Comparison of ENCODE assay signal across 8 cellular contexts in genomic region chr12:121811434-121812319, GRCh38. TPM values are rescaled to one million over a fixed set of nuclear protein-coding genes. Genes with fewer than 3 reads are reported as not detected.
DNase-seq lines count a peak whose midpoint lies in the region; ATAC-seq and TF ChIP-seq lines count a peak whose summit lies in the region.

No MANE protein-coding gene starts in this region.

- no peaks in the 10 kb centered on the region for H3K27me3 Mint-ChIP-seq in activated T-cell treated with anti-CD3 and anti-CD28 coated beads, Interleukin-2, amount 50 U/mL, for 72 hours (ENCODE audit: low read depth)

- H3K27me3 ChIP-seq in NT2/D1 (ENCODE audit: insufficient read depth, insufficient read length) (no peaks in the 10 kb centered on the region), esophagus squamous epithelium (no peaks in the 10 kb centered on the region), mucosa of stomach (ENCODE audit: control insufficient read depth, insufficient read depth, low read length) (no peaks in the 10 kb centered on the region), tibial artery (no peaks in the 10 kb centered on the region)

- intact Hi-C loops in esophagus squamous epithelium (cut with DNase I) = loop anchor here (10.0 kb wide), 1 partner anchor 73 kb away; the partner anchor contains the start of gene PSMD9
- intact Hi-C loops in tibial artery (cut with DNase I; ENCODE audit: low total_unique reads) = loop anchor here (1.0 to 5.0 kb wide), 2 partner anchors 17 to 76 kb away; partner anchors contain the start of gene PSMD9

- TF ChIP-seq POLR2A in GM18526 (IDR thresholded peaks at IDR 0.05; ENCODE audit: extremely low read depth, insufficient read length) = peak; percentile 16
- no peak for TF ChIP-seq POLR2A in esophagus squamous epithelium (IDR thresholded peaks at IDR 0.05)

- peaks cover 3 to 12% of the 10 kb centered on the region in 2 donors for H3K36me3 Mint-ChIP-seq in activated T-cell treated with anti-CD3 and anti-CD28 coated beads, Interleukin-2, amount 50 U/mL, for 72 hours (ENCODE audit: insufficient read depth in 2 of 2)

- H3K9me3 ChIP-seq in NT2/D1 (ENCODE audit: insufficient read depth, low read length) = no peaks in the 10 kb centered on the region
- no peaks in the 10 kb centered on the region for H3K9me3 ChIP-seq in esophagus squamous epithelium
- no peaks in the 10 kb centered on the region for H3K9me3 ChIP-seq in mucosa of stomach (ENCODE audit: control insufficient read depth, low read length)
- no peaks in the 10 kb centered on the region for H3K9me3 ChIP-seq in tibial artery

- peak overlapping the region; percentile 93 for H3K4me3 ChIP-seq in NT2/D1 (ENCODE audit: insufficient read length, low read depth)
- H3K4me3 ChIP-seq in esophagus squamous epithelium = peak overlapping the region; percentile 46 to 62 (median 61)
- peak overlapping the region; percentile 80 for H3K4me3 ChIP-seq in mucosa of stomach (ENCODE audit: low read length)
- peak overlapping the region; percentile 57 for H3K4me3 ChIP-seq in tibial artery

- WGBS in esophagus squamous epithelium, 2 donors = 0% methylated on average over 8 of the region's 46 CpGs; no CpG with 5 or more reads in 1 of the 2 donors

- peak overlapping the region; percentile 93 for H3K9ac ChIP-seq in NT2/D1 (ENCODE audit: insufficient read length, low read depth)
- peak overlapping the region; percentile 75 for H3K9ac ChIP-seq in mucosa of stomach (ENCODE audit: low read length)

- TF ChIP-seq CTCF in AG09319 (IDR thresholded peaks at IDR 0.05; ENCODE audit: low read depth, low read length) (peak; percentile 45), esophagus squamous epithelium (IDR thresholded peaks at IDR 0.05) (peak; percentile 98 to 100 (median 99)), tibial artery (IDR thresholded peaks at IDR 0.05) (peak; percentile 98 to 99)

- H3K36me3 ChIP-seq in NT2/D1 (ENCODE audit: insufficient read depth, insufficient read length, low read length) (peaks cover 89% of the 10 kb centered on the region), esophagus squamous epithelium (peaks cover 35 to 93% (median 37%) of the 10 kb centered on the region in 3 donors), mucosa of stomach (ENCODE audit: control insufficient read depth, insufficient read depth, low read length) (peaks cover 4% of the 10 kb centered on the region), tibial artery (peaks cover 43 to 71% (median 66%) of the 10 kb centered on the region in 3 donors)

- DNase-seq in AG09319 (ENCODE audit: extremely low read depth, low read depth) (no peak), NT2/D1 (ENCODE audit: low read depth, low spot score) (no peak), esophagus squamous epithelium (lab: John Stamatoyannopoulos, UW) (no peak), tibial artery (peak in 1 of 2 donors; percentile 86)
- peak; percentile 71 to 88 for DNase-seq in activated T-cell treated with anti-CD3 and anti-CD28 coated beads, Interleukin-2, amount 50 U/mL, for 72 hours

- H3K27ac ChIP-seq in esophagus squamous epithelium = peak overlapping the region; percentile 57 to 80 (median 76)
- peak overlapping the region; percentile 74 to 88 for H3K27ac ChIP-seq in tibial artery

- peaks cover 63% of the 10 kb centered on the region for H3K4me1 Mint-ChIP-seq in activated T-cell treated with anti-CD3 and anti-CD28 coated beads, Interleukin-2, amount 50 U/mL, for 72 hours (ENCODE audit: low read depth)

- H3K4me3 Mint-ChIP-seq in activated T-cell treated with anti-CD3 and anti-CD28 coated beads, Interleukin-2, amount 50 U/mL, for 72 hours = peak overlapping the region; percentile 79 to 91

- H3K4me1 ChIP-seq in NT2/D1 (ENCODE audit: insufficient read depth, insufficient read length) (peaks cover 28% of the 10 kb centered on the region), esophagus squamous epithelium (peaks cover 43 to 63% (median 46%) of the 10 kb centered on the region in 3 donors), mucosa of stomach (ENCODE audit: control insufficient read depth, insufficient read depth, low read length) (peaks cover 37% of the 10 kb centered on the region), tibial artery (peaks cover 0 to 54% (median 52%) of the 10 kb centered on the region in 4 donors)

- H3K9me3 Mint-ChIP-seq in activated T-cell treated with anti-CD3 and anti-CD28 coated beads, Interleukin-2, amount 50 U/mL, for 72 hours = no peaks in the 10 kb centered on the region

- peak; percentile 61 for ATAC-seq in HG03565 (IDR thresholded peaks at IDR 0.05; ENCODE audit: unreplicated experiment)
- ATAC-seq in activated T-cell treated with anti-CD3 and anti-CD28 coated beads, Interleukin-2, amount 50 U/mL, for 72 hours (replicated peaks in 1 of 2) = peak; percentile 88 to 89

- peak overlapping the region; percentile 84 for H3K27ac Mint-ChIP-seq in activated T-cell treated with anti-CD3 and anti-CD28 coated beads, Interleukin-2, amount 50 U/mL, for 72 hours

RNA-seq across cellular contexts. Expression of gene SETD1B, which starts 7.9 kb away (rescaled TPM):
- total RNA-seq in activated T-cell treated with anti-CD3 and anti-CD28 coated beads, Interleukin-2, amount 50 U/mL, for 72 hours = 10 to 100 TPM; 20.3 to 21.2 TPM
- total RNA-seq in esophagus squamous epithelium = 10 to 100 TPM in 3 of 4 donors, 1 to 10 TPM in 1; 5.6 to 14.4 (median 10.6) TPM

RNA-seq across cellular contexts. Expression of gene RHOF, which starts 18.2 kb away (rescaled TPM):
- 100 to 1,000 TPM; 154 to 165 TPM for total RNA-seq in activated T-cell treated with anti-CD3 and anti-CD28 coated beads, Interleukin-2, amount 50 U/mL, for 72 hours
- 10 to 100 TPM in 1 of 4 donors, 1 to 10 TPM in 3; 3.2 to 20.4 (median 6.2) TPM for total RNA-seq in esophagus squamous epithelium

RNA-seq across cellular contexts. Expression of gene HPD, which starts 47.0 kb away (rescaled TPM):
- not detected for total RNA-seq in activated T-cell treated with anti-CD3 and anti-CD28 coated beads, Interleukin-2, amount 50 U/mL, for 72 hours
- 1 to 10 TPM in 1 of 4 donors, not detected in 3; 1.3 TPM for total RNA-seq in esophagus squamous epithelium

Comparison
In these comparisons a context has a peak if more than half of its experiments do, and no peak if none do; other contexts are left out.
1. DNase-seq: peak in activated T-cell treated with anti-CD3 and anti-CD28 coated beads, Interleukin-2, amount 50 U/mL, for 72 hours (2 of 2); none in AG09319 (single experiment), NT2/D1 (single experiment) and esophagus squamous epithelium (single experiment).
2. CTCF ChIP-seq: peak in every context shown above with its lines; median percentile 99 in esophagus squamous epithelium; 98 in tibial artery; 45 in AG09319.
3. RNA of gene RHOF, which starts 18.2 kb away (total RNA-seq): 154 to 165 TPM in activated T-cell treated with anti-CD3 and anti-CD28 coated beads, Interleukin-2, amount 50 U/mL, for 72 hours; 3.2 to 20.4 TPM in esophagus squamous epithelium; every median in the first group is over 4 times any median in the second.
4. Peak in every context shown above with its lines, with median percentiles within 50 percentile points of each other: H3K4me3 ChIP-seq.